Comparison of ENCODE assay signal across 17 cellular contexts in genomic region chr6:12935637-12936036, GRCh38.
DNase-seq lines count a peak whose midpoint lies in the region; ATAC-seq, FAIRE-seq and TF ChIP-seq lines count a peak whose summit lies in the region.
"Had no signal": no experiment of that assay in that cellular context is flagged by ENCODE, and none has a peak within 500 bp of the region (broad histone marks: within the 10 kb centered on the region; RNA-seq: fewer than 3 reads in every experiment).

No MANE protein-coding gene starts in this region.

- peaks cover 0 to 26% (median 0%) of the 10 kb centered on the region in 11 experiments; a peak in 4 of 22 replicates for H3K27me3 ChIP-seq in BLaER1 treated with 17β-estradiol and CSF1 and Interleukin-3, amounts not matched to agents 10 nM and 100 nM
- H3K27me3 ChIP-seq in esophagus squamous epithelium, result no peaks in the 10 kb centered on the region

- POLR2A ChIA-PET in activated CD4-positive, alpha-beta memory T cell treated with anti-CD3 and anti-CD28 coated beads for 36 hours (lab: Charles Lee), result no interaction called here

- peak; percentile 54 for FAIRE-seq in GM12891 (lab: Jason Lieb, UNC)
- FAIRE-seq: H54 had no signal

- H3K36me3 Mint-ChIP-seq in activated CD4-positive, alpha-beta memory T cell treated with anti-CD3 and anti-CD28 coated beads for 36 hours, result no peaks in the 10 kb centered on the region
- H3K36me3 Mint-ChIP-seq: IgD-negative memory B cell had no signal

- TF ChIP-seq POLR2A in GM12891 (IDR thresholded peaks at IDR 0.05; ENCODE audit: low read depth, low read length) (no peak), esophagus squamous epithelium (IDR thresholded peaks at IDR 0.05) (no peak)

- H3K9ac ChIP-seq in BLaER1 treated with 17β-estradiol and CSF1 and Interleukin-3, amounts not matched to agents 10 nM and 100 nM, result no peak overlapping the region
- H3K9ac ChIP-seq: GM23248 had no signal

- H3K27ac ChIP-seq in BLaER1 treated with 17β-estradiol and CSF1 and Interleukin-3, amounts not matched to agents 10 nM and 100 nM, result no peak overlapping the region
- no peak overlapping the region for H3K27ac ChIP-seq in esophagus squamous epithelium
- H3K27ac ChIP-seq: GM23248 had no signal

- H3K9me3 Mint-ChIP-seq in activated CD4-positive, alpha-beta memory T cell treated with anti-CD3 and anti-CD28 coated beads for 36 hours, result no peaks in the 10 kb centered on the region

- peaks cover 0 to 18% (median 6%) of the 10 kb centered on the region in 11 experiments; a peak in 9 of 22 replicates for H3K9me3 ChIP-seq in BLaER1 treated with 17β-estradiol and CSF1 and Interleukin-3, amounts not matched to agents 10 nM and 100 nM (replicated peaks in 1 of 11)
- no peaks in the 10 kb centered on the region for H3K9me3 ChIP-seq in esophagus squamous epithelium

- 54 to 63% methylated on average over 2 of the region's 2 CpGs for WGBS in esophagus squamous epithelium, 2 donors

- no peaks in the 10 kb centered on the region for H4K20me1 ChIP-seq in BLaER1 treated with 17β-estradiol and CSF1 and Interleukin-3, amounts not matched to agents 10 nM and 100 nM

- CTCF ChIA-PET in activated CD4-positive, alpha-beta memory T cell treated with anti-CD3 and anti-CD28 coated beads for 36 hours (lab: Charles Lee), result no interaction called here

- peaks cover 0 to 22% (median 19%) of the 10 kb centered on the region in 10 experiments; a peak in 16 of 20 replicates for H3K4me1 ChIP-seq in BLaER1 treated with 17β-estradiol and CSF1 and Interleukin-3, amounts not matched to agents 10 nM and 100 nM
- H3K4me1 ChIP-seq in esophagus squamous epithelium, result no peaks in the 10 kb centered on the region

- no peak overlapping the region for H3K4me3 Mint-ChIP-seq in activated CD4-positive, alpha-beta memory T cell treated with anti-CD3 and anti-CD28 coated beads for 36 hours
- H3K4me3 Mint-ChIP-seq: B cell, IgD-negative memory B cell had no signal

- no peak for DNase-seq in GM12891 (ENCODE audit: insufficient read length, low spot score)
- DNase-seq in left kidney (ENCODE audit: low read depth, low spot score), result peak; percentile 76
- no peak for DNase-seq in AG20443 (ENCODE audit: low spot score)
- DNase-seq in esophagus squamous epithelium (lab: John Stamatoyannopoulos, UW), result no peak
- no peak for DNase-seq in NCI-H2196 treated with DMSO at 0.1 percent for 48 hours (lab: John Stamatoyannopoulos, UW; ENCODE audit: unreplicated experiment)
- no peak for DNase-seq in activated CD4-positive, alpha-beta memory T cell treated with anti-CD3 and anti-CD28 coated beads for 36 hours
- DNase-seq: ACHN, DMS53, GF-D8, GM23248, KG1 had no signal

- H3K27ac Mint-ChIP-seq in activated CD4-positive, alpha-beta memory T cell treated with anti-CD3 and anti-CD28 coated beads for 36 hours, result no peak overlapping the region
- H3K27ac Mint-ChIP-seq: B cell, IgD-negative memory B cell had no signal

- intact Hi-C loops in esophagus squamous epithelium (cut with DNase I), result no loop called here
- intact Hi-C loops in activated CD4-positive, alpha-beta memory T cell treated with anti-CD3 and anti-CD28 coated beads for 36 hours (cut with micrococcal nuclease), result no loop called here

- peak overlapping the region in 7 of 11 experiments; percentile 24 to 63 (median 52); a peak in 14 of 22 replicates for H3K4me2 ChIP-seq in BLaER1 treated with 17β-estradiol and CSF1 and Interleukin-3, amounts not matched to agents 10 nM and 100 nM

- H3K4me1 Mint-ChIP-seq in activated CD4-positive, alpha-beta memory T cell treated with anti-CD3 and anti-CD28 coated beads for 36 hours (ENCODE audit: low read depth), result no peaks in the 10 kb centered on the region
- H3K4me1 Mint-ChIP-seq: B cell, IgD-negative memory B cell had no signal

- H3K4me3 ChIP-seq in BLaER1 treated with 17β-estradiol and CSF1 and Interleukin-3, amounts not matched to agents 10 nM and 100 nM, result no peak overlapping the region
- H3K4me3 ChIP-seq in esophagus squamous epithelium, result no peak overlapping the region
- H3K4me3 ChIP-seq: GM23248 had no signal

- no peak for TF ChIP-seq CTCF in esophagus squamous epithelium (IDR thresholded peaks at IDR 0.05)

- H3K27me3 Mint-ChIP-seq in activated CD4-positive, alpha-beta memory T cell treated with anti-CD3 and anti-CD28 coated beads for 36 hours, result peaks cover 7% of the 10 kb centered on the region

- ATAC-seq in GM21360 (IDR thresholded peaks at IDR 0.05; ENCODE audit: unreplicated experiment), result peak; percentile 60
- ATAC-seq: HCT116 had no signal

- no peaks in the 10 kb centered on the region for H3K36me3 ChIP-seq in BLaER1 treated with 17β-estradiol and CSF1 and Interleukin-3, amounts not matched to agents 10 nM and 100 nM
- no peaks in the 10 kb centered on the region for H3K36me3 ChIP-seq in esophagus squamous epithelium

TF ChIP-seq in GM12891, 5 proteins besides CTCF, POLR2A, EP300 and RAD21:
- TF ChIP-seq TAF1 (IDR thresholded peaks at IDR 0.05; ENCODE audit: low read depth, low read length) (no peak), PAX5 (IDR thresholded peaks at IDR 0.05; ENCODE audit: insufficient read depth, low read length, severe bottlenecking) (peak; percentile 69)
